8 cellular contexts compared by ENCODE assay signal in genomic region chrX:71911023-71911730, GRCh38. TPM values are rescaled to one million over a fixed set of nuclear protein-coding genes. Genes with fewer than 3 reads are reported as not detected.
DNase-seq lines count a peak whose midpoint lies in the region; ATAC-seq, FAIRE-seq and TF ChIP-seq lines count a peak whose summit lies in the region.

No MANE protein-coding gene starts in this region.

- H3K27ac ChIP-seq in dorsolateral prefrontal cortex (peak overlapping the region in 3 of 59 donors; percentile 17 to 68 (median 48)), muscle layer of duodenum (ENCODE audit: low read length) (no peak overlapping the region), tibial artery (peak overlapping the region in 1 of 2 donors; percentile 25)

- DNase-seq in HAP-1 (ENCODE audit: low spot score in 2 of 2) (peak; percentile 46 to 83), activated B cell treated with CpG ODN at 0.5 μM for 24 hours (no peak), dorsolateral prefrontal cortex (peak in 2 of 10 donors; percentile 46), tibial artery (no peak), H54 (ENCODE audit: insufficient read length, low spot score) (no peak)

- H3K27ac Mint-ChIP-seq in activated B cell treated with CpG ODN at 0.5 μM for 24 hours, result no peak overlapping the region

- POLR2A ChIA-PET in activated B cell treated with CpG ODN at 0.5 μM for 24 hours (lab: Charles Lee), result no interaction called here

- H3K36me3 Mint-ChIP-seq in activated B cell treated with CpG ODN at 0.5 μM for 24 hours (ENCODE audit: low read depth), result no peaks in the 10 kb centered on the region

- H3K9me3 Mint-ChIP-seq in activated B cell treated with CpG ODN at 0.5 μM for 24 hours, result no peaks in the 10 kb centered on the region

- TF ChIP-seq CTCF in activated B cell treated with CpG ODN at 0.5 μM for 24 hours (IDR thresholded peaks at IDR 0.05) (no peak), dorsolateral prefrontal cortex (IDR thresholded peaks at IDR 0.05 in 54 of 56, conservative IDR thresholded peaks at IDR 0.05 in 2 of 56; ENCODE audit: low read depth in 1 of 56, partially characterized antibody in 56 of 56) (peak in 2 of 56 donors; percentile 11 to 25), tibial artery (IDR thresholded peaks at IDR 0.05) (no peak)

- CTCF ChIA-PET in activated B cell treated with CpG ODN at 0.5 μM for 24 hours (lab: Charles Lee), result no interaction called here

- ATAC-seq in activated B cell treated with CpG ODN at 0.5 μM for 24 hours (ENCODE audit: low read depth), result peak; percentile 28
- no peak for ATAC-seq in HG03159 (IDR thresholded peaks at IDR 0.05; ENCODE audit: unreplicated experiment)
- ATAC-seq in HG03565 (IDR thresholded peaks at IDR 0.05; ENCODE audit: unreplicated experiment), result no peak

- H3K4me1 ChIP-seq in HAP-1 (peaks cover 5% of the 10 kb centered on the region; the same call in 1 of the 2 replicates), muscle layer of duodenum (ENCODE audit: control insufficient read depth in 1 of 2, insufficient read depth in 2 of 2, low read length in 2 of 2) (peaks cover 0 to 4% of the 10 kb centered on the region in 2 donors), tibial artery (peaks cover 0 to 5% (median 0%) of the 10 kb centered on the region in 4 donors)

- peaks cover 29% of the 10 kb centered on the region for H3K27me3 Mint-ChIP-seq in activated B cell treated with CpG ODN at 0.5 μM for 24 hours

- H3K9me3 ChIP-seq in HAP-1, result no peaks in the 10 kb centered on the region
- no peaks in the 10 kb centered on the region for H3K9me3 ChIP-seq in muscle layer of duodenum (ENCODE audit: control insufficient read depth in 1 of 2, low read length in 2 of 2)
- no peaks in the 10 kb centered on the region for H3K9me3 ChIP-seq in tibial artery

- TF ChIP-seq POLR2A in H54 (IDR thresholded peaks at IDR 0.05; ENCODE audit: low read depth, low read length), result no peak

- no peak overlapping the region for H3K4me3 Mint-ChIP-seq in activated B cell treated with CpG ODN at 0.5 μM for 24 hours

- no peak for FAIRE-seq in H54 (lab: Jason Lieb, UNC)

- in situ Hi-C loops in HAP-1 (cut with MboI; ENCODE audit: low sequenced_read_pairs), result no loop called here

- intact Hi-C loops in activated B cell treated with CpG ODN at 0.5 μM for 24 hours (cut with micrococcal nuclease), result no loop called here
- intact Hi-C loops in dorsolateral prefrontal cortex (cut with DNase I), result no loop called here
- intact Hi-C loops in tibial artery (cut with DNase I; ENCODE audit: low total_unique reads), result no loop called here

- no peaks in the 10 kb centered on the region for H3K36me3 ChIP-seq in HAP-1 (replicated peaks)
- H3K36me3 ChIP-seq in muscle layer of duodenum (ENCODE audit: control insufficient read depth in 1 of 2, insufficient read depth in 2 of 2, low read length in 2 of 2), result no peaks in the 10 kb centered on the region
- H3K36me3 ChIP-seq in tibial artery, result no peaks in the 10 kb centered on the region

- H3K4me3 ChIP-seq in HAP-1 (peak overlapping the region; percentile 68), dorsolateral prefrontal cortex (peak overlapping the region in 58 of 59 donors; percentile 3 to 61 (median 41)), muscle layer of duodenum (ENCODE audit: low read depth in 1 of 2, low read length in 2 of 2) (peak overlapping the region; percentile 30 to 61), tibial artery (peak overlapping the region; percentile 45 to 50)

- H3K27me3 ChIP-seq in HAP-1 (ENCODE audit: low read depth) (no peaks in the 10 kb centered on the region), dorsolateral prefrontal cortex (peaks cover 0 to 98% (median 57%) of the 10 kb centered on the region in 45 donors), muscle layer of duodenum (ENCODE audit: low read depth, low read length) (no peaks in the 10 kb centered on the region), tibial artery (peaks cover 0 to 15% of the 10 kb centered on the region in 2 donors)

- no peaks in the 10 kb centered on the region for H3K4me1 Mint-ChIP-seq in activated B cell treated with CpG ODN at 0.5 μM for 24 hours

RNA-seq across cellular contexts. Expression of gene NHSL2, which starts 0.5 kb away (rescaled TPM):
- total RNA-seq in activated B cell treated with CpG ODN at 0.5 μM for 24 hours (0.29 TPM in 2 replicates), dorsolateral prefrontal cortex (10 to 100 TPM in 84 of 120 experiments, 1 to 10 TPM in 36; 4.1 to 25.7 (median 11.2) TPM)

Comparison
In these comparisons a context has a peak if more than half of its experiments do, and no peak if none do; other contexts are left out.
1. DNase-seq: peak in HAP-1 (2 of 2); none in activated B cell treated with CpG ODN at 0.5 μM for 24 hours (single experiment), tibial artery (0 of 2) and H54 (single experiment).
2. Peak in every context shown above with its lines, with median percentiles within 50 percentile points of each other: H3K4me3 ChIP-seq.